Comparison of ENCODE assay signal across 23 cellular contexts in the genomic region with DNA sequence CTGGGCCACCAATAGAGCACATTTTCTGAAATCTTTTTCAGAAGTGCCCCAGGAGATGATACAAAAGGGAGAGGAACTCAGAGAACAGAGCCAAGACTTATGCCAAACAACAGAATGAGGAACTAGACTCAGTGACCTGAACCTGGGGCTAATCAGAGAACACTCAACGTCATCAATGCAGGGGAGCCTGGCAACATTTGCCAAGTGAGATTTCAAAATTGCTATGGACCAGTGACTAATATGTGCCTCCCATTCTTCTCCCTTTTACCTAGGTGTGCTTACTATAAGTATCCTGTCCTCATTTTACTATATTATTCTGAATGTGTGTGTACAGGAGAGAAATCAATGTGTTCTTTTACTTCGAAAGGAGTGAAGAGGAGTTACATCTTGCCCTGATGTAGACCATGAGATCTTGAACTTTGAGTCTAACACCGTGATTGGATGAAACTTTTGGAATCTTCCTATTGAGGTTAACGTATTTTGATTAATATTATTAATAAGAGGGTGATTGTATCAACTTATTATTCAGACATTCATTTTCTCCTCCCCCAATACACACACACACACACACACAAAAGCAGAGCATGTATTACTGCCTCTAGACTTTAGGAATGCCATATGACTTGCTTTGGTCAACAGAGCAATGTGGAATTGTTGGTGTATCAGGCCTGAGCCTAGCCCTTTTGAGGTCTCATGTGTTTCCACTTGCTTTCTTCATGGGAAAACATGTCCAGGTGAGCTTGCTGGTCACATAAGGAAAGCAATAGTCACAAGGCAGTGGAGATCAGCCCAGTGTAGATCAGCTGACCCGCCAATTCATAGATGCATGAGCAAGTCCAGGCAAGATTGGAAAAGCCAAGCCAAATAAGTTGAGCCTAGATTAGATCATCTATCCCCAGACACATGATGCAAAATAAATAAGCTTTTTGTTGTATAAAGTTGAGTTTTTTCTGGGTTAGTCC.
"Had no signal": no experiment of that assay in that cellular context is flagged by ENCODE, and none has a peak within 500 bp of the region (broad histone marks: within the 10 kb centered on the region; RNA-seq: fewer than 3 reads in every experiment).

No MANE protein-coding gene starts in this region.

- H3K36me3 ChIP-seq: ascending aorta, esophagus squamous epithelium, left ventricle myocardium inferior, neutrophil, right lobe of liver, tibial nerve had no signal

- ATAC-seq: right lobe of liver had no signal

- DNase-seq: activated CD4-positive, alpha-beta T cell treated with anti-CD3 and anti-CD28 coated beads for 4 hours; activated CD4-positive, alpha-beta T cell treated with anti-CD3 and anti-CD28 coated beads, Interleukin-2, amount 50 U/mL, for 4 hours; activated effector memory CD4-positive, alpha-beta T cell treated with anti-CD3 and anti-CD28 coated beads, Interleukin-2, amount 50 U/mL, for 16 hours; activated naive CD4-positive, alpha-beta T cell treated with anti-CD3 and anti-CD28 coated beads for 36 hours; activated naive CD8-positive, alpha-beta T cell treated with anti-CD3 and anti-CD28 coated beads for 36 hours; activated T-cell treated with anti-CD3 and anti-CD28 coated beads, Interleukin-2, amount 50 U/mL, for 1 hour; caudate nucleus; esophagus squamous epithelium; glutamatergic neuron; left ventricle myocardium inferior; nephron progenitor cell; right lobe of liver; stimulated activated CD4-positive, alpha-beta T cell treated with anti-CD3 and anti-CD28 coated beads, Interleukin-2, amount 100 ng/mL, for 48 hours; stimulated activated naive CD4-positive, alpha-beta T cell treated with Interleukin-2 at 50 U/mL for 16 hours; T-helper 1 cell had no signal

- H3K4me3 ChIP-seq: ascending aorta, esophagus squamous epithelium, left ventricle myocardium inferior, lung, right lobe of liver, tibial nerve had no signal

- FAIRE-seq: endothelial cell of umbilical vein, frontal cortex, islet of Langerhans, urothelium cell line had no signal

- H3K27me3 ChIP-seq: ascending aorta, esophagus squamous epithelium, neutrophil, right lobe of liver, tibial nerve had no signal
